8 cellular contexts compared by ENCODE assay signal in the genomic region with DNA sequence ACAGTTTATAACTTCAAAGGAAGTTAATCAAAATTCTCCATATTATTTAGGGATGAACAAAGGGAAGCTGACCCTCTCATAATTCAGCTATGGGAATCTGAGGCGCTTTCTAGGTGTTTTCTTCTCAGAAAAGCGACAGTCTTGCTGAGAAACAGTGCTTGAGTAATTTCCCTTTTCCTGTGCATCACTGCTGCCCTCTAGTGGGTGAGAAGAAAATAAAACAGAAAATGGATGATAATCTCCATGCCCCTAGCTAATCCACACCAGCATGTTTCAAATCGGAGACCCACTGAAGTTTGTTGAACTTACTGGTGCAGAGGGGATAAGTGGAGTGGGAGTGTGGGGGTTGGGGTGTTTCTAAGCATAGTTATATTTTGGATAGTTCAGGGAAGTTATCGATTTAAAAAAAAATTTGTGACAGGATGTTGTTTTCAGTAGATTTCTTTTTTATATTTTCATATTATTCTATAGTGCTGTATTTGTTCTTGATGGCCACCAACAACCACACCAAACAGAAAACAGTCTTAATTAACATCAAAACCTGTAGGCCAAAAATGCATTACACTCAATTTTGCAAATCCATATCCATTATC. TPM values are rescaled to one million over a fixed set of nuclear protein-coding genes. Genes with fewer than 3 reads are reported as not detected.
DNase-seq lines count a peak whose midpoint lies in the region; ATAC-seq, FAIRE-seq and TF ChIP-seq lines count a peak whose summit lies in the region.

No MANE protein-coding gene starts in this region.

- FAIRE-seq in G401.6 (lab: Jason Lieb, UNC), result peak; percentile 6
- FAIRE-seq in HTR-8/SVneo (lab: Jason Lieb, UNC), result no peak

- no peak overlapping the region for H3K4me2 ChIP-seq in mammary epithelial cell (ENCODE audit: insufficient read depth, low read depth, low read length)

- CTCF ChIA-PET in mammary epithelial cell (lab: Charles Lee; ENCODE audit: low non-redundant PET), result interaction anchor here (0.6 to 0.8 kb wide), 3 partner anchors 23 to 165 kb away, joined by 3 to 6 read pairs (median 5); no protein-coding TSS in a partner anchor

- no peaks in the 10 kb centered on the region for H3K4me1 ChIP-seq in ACC112 (ENCODE audit: control insufficient read depth, insufficient read depth, low read length, unreplicated experiment)
- H3K4me1 ChIP-seq in mammary epithelial cell (ENCODE audit: insufficient read depth, low read length), result no peaks in the 10 kb centered on the region
- H3K4me1 ChIP-seq in testis, result no peaks in the 10 kb centered on the region

- H3K4me3 ChIP-seq in ACC112 (ENCODE audit: low read depth, low read length), result no peak overlapping the region
- no peak overlapping the region for H3K4me3 ChIP-seq in mammary epithelial cell (replicated peaks in 1 of 3; ENCODE audit: insufficient read depth in 1 of 3, low read depth in 2 of 3, low read length in 3 of 3)
- no peak overlapping the region for H3K4me3 ChIP-seq in kidney epithelial cell (ENCODE audit: low read depth, low read length)
- no peak overlapping the region for H3K4me3 ChIP-seq in testis

- intact Hi-C loops in mammary epithelial cell (cut with micrococcal nuclease), result loop anchor here (1.0 kb wide), 2 partner anchors 129 to 161 kb away; no protein-coding TSS in a partner anchor
- intact Hi-C loops in testis (cut with DNase I; ENCODE audit: low total_unique reads), result no loop called here

- H3K27ac ChIP-seq in ACC112 (ENCODE audit: low read depth, low read length) (no peak overlapping the region), mammary epithelial cell (ENCODE audit: insufficient read depth, low read depth, low read length) (no peak overlapping the region), testis (no peak overlapping the region)

- no peaks in the 10 kb centered on the region for H3K27me3 ChIP-seq in ACC112 (ENCODE audit: insufficient read depth, low read length)
- H3K27me3 ChIP-seq in mammary epithelial cell (ENCODE audit: insufficient read depth, low read length), result peaks cover 4% of the 10 kb centered on the region
- H3K27me3 ChIP-seq in kidney epithelial cell (ENCODE audit: control insufficient read depth, insufficient read depth, low read length), result no peaks in the 10 kb centered on the region
- no peaks in the 10 kb centered on the region for H3K27me3 ChIP-seq in testis

- H3K36me3 ChIP-seq in ACC112 (ENCODE audit: insufficient read depth, low read length), result no peaks in the 10 kb centered on the region
- no peaks in the 10 kb centered on the region for H3K36me3 ChIP-seq in mammary epithelial cell (ENCODE audit: insufficient read depth, low read length)
- no peaks in the 10 kb centered on the region for H3K36me3 ChIP-seq in kidney epithelial cell (ENCODE audit: control insufficient read depth, insufficient read depth, low read length)
- no peaks in the 10 kb centered on the region for H3K36me3 ChIP-seq in testis (ENCODE audit: low read depth, missing control alignments)

- no peak for ATAC-seq in HG03460 (IDR thresholded peaks at IDR 0.05; ENCODE audit: unreplicated experiment)

- dilution Hi-C loops in mammary epithelial cell (cut with HindIII; ENCODE audit: low sequenced_read_pairs), result no loop called here

- no TSS peak for BruUV-seq in mammary epithelial cell (replicated peaks; lab: Mats Ljungman, UMichigan)

- H3K9me3 ChIP-seq in mammary epithelial cell (replicated peaks; ENCODE audit: insufficient read depth, low read length) (no peaks in the 10 kb centered on the region), testis (no peaks in the 10 kb centered on the region)

- in situ Hi-C loops in mammary epithelial cell (cut with MboI; ENCODE audit: low sequenced_read_pairs in 2 of 2), result no loop called here

- 22% methylated on average over 4 of the region's 4 CpGs for WGBS in mammary epithelial cell (ENCODE audit: low coverage, missing lambda C conversion rate)
- WGBS in testis, 2 donors, result 24 to 27% methylated on average over 4 of the region's 4 CpGs

- H2AFZ ChIP-seq in ACC112 (ENCODE audit: low read length, unreplicated experiment) (peak overlapping the region; percentile 45), mammary epithelial cell (ENCODE audit: low read depth, low read length) (no peak overlapping the region)

- TF ChIP-seq POLR2A in testis (IDR thresholded peaks at IDR 0.05), result no peak

- no peaks in the 10 kb centered on the region for H4K20me1 ChIP-seq in mammary epithelial cell (ENCODE audit: insufficient read depth, low read length)

- no peaks in the 10 kb centered on the region for H3K79me2 ChIP-seq in ACC112 (ENCODE audit: control insufficient read depth, insufficient read depth, low read length, unreplicated experiment)
- no peaks in the 10 kb centered on the region for H3K79me2 ChIP-seq in mammary epithelial cell (ENCODE audit: insufficient read depth, low read length)

- peak; percentile 40 for DNase-seq in HTR-8/SVneo (ENCODE audit: insufficient read length, low spot score)
- DNase-seq in OCI-M1 (lab: John Stamatoyannopoulos, UW), result peak; percentile 87
- peak; percentile 36 for DNase-seq in mammary epithelial cell
- DNase-seq in kidney epithelial cell (ENCODE audit: low read depth), result peak; percentile 23
- DNase-seq in testis, result no peak

- TF ChIP-seq CTCF in mammary epithelial cell (conservative IDR thresholded peaks at IDR 0.05 in 1 of 2, IDR thresholded peaks at IDR 0.05 in 1 of 2; ENCODE audit: extremely low read depth in 1 of 2, insufficient read depth in 1 of 2, low read depth in 1 of 2, low read length in 2 of 2), result peak; percentile 77 to 80
- TF ChIP-seq CTCF in kidney epithelial cell (IDR thresholded peaks at IDR 0.05; ENCODE audit: insufficient read depth, low read length, poor library complexity, severe bottlenecking), result peak; percentile 72
- peak; percentile 52 to 79 (median 65) for TF ChIP-seq CTCF in testis (IDR thresholded peaks at IDR 0.05)

- no peak overlapping the region for H3K9ac ChIP-seq in mammary epithelial cell (ENCODE audit: insufficient read depth, low read length)

RNA-seq across cellular contexts. Expression of gene LCP1, which starts 21.4 kb away (rescaled TPM):
- total RNA-seq in mammary epithelial cell (100 to 1,000 TPM; 149 to 454 TPM), kidney epithelial cell (83.1 and 87.6 TPM in 2 replicates), testis (10 to 100 TPM; 24.1 to 48.7 TPM)
- polyA plus RNA-seq in mammary epithelial cell (1.2 TPM), testis (ENCODE audit: insufficient read depth, low read depth, low replicate concordance) (80.5 TPM)
- 1.1 TPM for polyA minus RNA-seq in mammary epithelial cell

RNA-seq across cellular contexts. Expression of gene LRRC63, which starts 51.2 kb away (rescaled TPM):
- total RNA-seq in mammary epithelial cell (not detected), kidney epithelial cell (0.34 and 0.42 TPM in 2 replicates), testis (1 to 10 TPM; 4.6 to 9.4 TPM)
- polyA plus RNA-seq in mammary epithelial cell (0.03 TPM), testis (ENCODE audit: insufficient read depth, low read depth, low replicate concordance) (7.0 TPM)
- not detected for polyA minus RNA-seq in mammary epithelial cell

RNA-seq across cellular contexts. Expression of gene CPB2, which starts 55.7 kb away (rescaled TPM):
- total RNA-seq in mammary epithelial cell, result not detected
- not detected for polyA plus RNA-seq in mammary epithelial cell
- polyA minus RNA-seq in mammary epithelial cell, result not detected
- total RNA-seq in kidney epithelial cell, result not detected in 2 replicates
- not detected for total RNA-seq in testis
- polyA plus RNA-seq in testis (ENCODE audit: insufficient read depth, low read depth, low replicate concordance), result not detected
